17 cellular contexts compared by ENCODE assay signal in genomic region chr5:84191296-84191695, GRCh38.
DNase-seq lines count a peak whose midpoint lies in the region; ATAC-seq and TF ChIP-seq lines count a peak whose summit lies in the region.
"Had no signal": no experiment of that assay in that cellular context is flagged by ENCODE, and none has a peak within 500 bp of the region (broad histone marks: within the 10 kb centered on the region; RNA-seq: fewer than 3 reads in every experiment).

No MANE protein-coding gene starts in this region.

- H4K20me1 ChIP-seq in SK-N-SH (ENCODE audit: insufficient read depth): no peaks in the 10 kb centered on the region

- intact Hi-C loops in colonic mucosa (cut with DNase I): no loop called here

- H2AFZ ChIP-seq in SK-N-SH (ENCODE audit: low read depth): no peak overlapping the region

- CTCF ChIA-PET in SK-N-SH (lab: Yijun Ruan, JAX): interaction anchor here (0.8 to 1.0 kb wide), 2 partner anchors 38 to 53 kb away, joined by 3 to 4 read pairs; no protein-coding TSS in a partner anchor

- no peak for TF ChIP-seq RAD21 in SK-N-SH (IDR thresholded peaks at IDR 0.05; ENCODE audit: low read length)

- no peaks in the 10 kb centered on the region for H3F3A ChIP-seq in SK-N-SH (replicated peaks; ENCODE audit: insufficient read depth)

- H3K36me3 ChIP-seq in SK-N-SH (replicated peaks in 1 of 2; ENCODE audit: control insufficient read depth in 1 of 2, insufficient read depth in 2 of 2, low read length in 1 of 2) (peaks cover 0 to 10% of the 10 kb centered on the region in 2 experiments), colonic mucosa (no peaks in the 10 kb centered on the region)
- H3K36me3 ChIP-seq: neutrophil had no signal

- no peak for TF ChIP-seq EP300 in SK-N-SH (IDR thresholded peaks at IDR 0.05; ENCODE audit: borderline replicate concordance in 1 of 2, low read depth in 1 of 2, low read length in 1 of 2)

- H3K79me2 ChIP-seq in SK-N-SH (ENCODE audit: insufficient read depth): peaks cover 5% of the 10 kb centered on the region

- TF ChIP-seq CTCF in SK-N-SH (IDR thresholded peaks at IDR 0.05): no peak
- no peak for TF ChIP-seq CTCF in colonic mucosa (IDR thresholded peaks at IDR 0.05)

- H3K4me2 ChIP-seq in SK-N-SH: no peak overlapping the region

- POLR2A ChIA-PET in SK-N-SH (lab: Yijun Ruan, JAX): no interaction called here

- no peak overlapping the region; a peak in 1 of 4 replicates for H3K27ac ChIP-seq in SK-N-SH (ENCODE audit: low read depth in 2 of 2, low read length in 1 of 2)
- no peak overlapping the region for H3K27ac ChIP-seq in colonic mucosa
- H3K27ac ChIP-seq: 22Rv1, neutrophil had no signal

- H3K9me3 ChIP-seq in SK-N-SH: no peaks in the 10 kb centered on the region
- H3K9me3 ChIP-seq in colonic mucosa: no peaks in the 10 kb centered on the region
- H3K9me3 ChIP-seq: neutrophil had no signal

- H3K9ac ChIP-seq in SK-N-SH (no peak overlapping the region), colonic mucosa (ENCODE audit: low read depth in 2 of 2, low read length in 2 of 2) (no peak overlapping the region)

- H3K4me1 ChIP-seq in SK-N-SH (ENCODE audit: control insufficient read depth in 1 of 2, insufficient read depth in 2 of 2, low read depth in 1 of 2, low read length in 1 of 2): peaks cover 0 to 5% of the 10 kb centered on the region in 2 experiments; a peak in 1 of 4 replicates
- H3K4me1 ChIP-seq in colonic mucosa: no peaks in the 10 kb centered on the region

- ATAC-seq in SK-N-SH treated with all-trans-retinoic acid at 6 μM for 48 hours: no peak; the same call in 2 of the 3 replicates
- ATAC-seq in HG03097 (IDR thresholded peaks at IDR 0.05; ENCODE audit: low FRiP score, unreplicated experiment): no peak
- ATAC-seq: stimulated activated naive CD8-positive, alpha-beta T cell treated with anti-CD3 and anti-CD28 coated beads, Interleukin-15, amount 100 ng/mL, for 72 hours had no signal

- H3K9me2 ChIP-seq in SK-N-SH: no peaks in the 10 kb centered on the region

- DNase-seq in SK-N-SH: no peak
- DNase-seq in RPMI7951 (ENCODE audit: low read depth): peak; percentile 35
- peak; percentile 27 for DNase-seq in colonic mucosa
- peak; percentile 77 for DNase-seq in smooth muscle cell of the brain vasculature (ENCODE audit: low read depth, low spot score)
- DNase-seq in stimulated activated CD4-positive, alpha-beta T cell treated with anti-CD3 and anti-CD28 coated beads, Interleukin-1b, Interleukin-23, amount 100 ng/mL, for 48 hours: no peak
- DNase-seq in GM03348 (ENCODE audit: low spot score): no peak
- DNase-seq: activated CD4-positive, alpha-beta T cell treated with anti-CD3 and anti-CD28 coated beads, Interleukin-2, amount 50 U/mL, for 1 hour; activated naive CD4-positive, alpha-beta T cell treated with anti-CD3 and anti-CD28 coated beads, Interleukin-2, amount 10 ng/mL, durations not matched to agents 7 days and 5 days; activated T-cell treated with anti-CD3 and anti-CD28 coated beads, Interleukin-2, amount 50 U/mL, for 1 hour; effector memory CD4-positive, alpha-beta T cell; NCI-H1105 treated with DMSO at 0.1 percent for 48 hours; NCI-H345; stimulated activated naive CD8-positive, alpha-beta T cell treated with anti-CD3 and anti-CD28 coated beads, Interleukin-15, amount 100 ng/mL, for 72 hours had no signal

- WGBS in SK-N-SH (ENCODE audit: low lambda C conversion rate): 67% methylated on average over 2 of the region's 2 CpGs

- H3K27me3 ChIP-seq in SK-N-SH (ENCODE audit: insufficient read depth): no peaks in the 10 kb centered on the region
- no peaks in the 10 kb centered on the region for H3K27me3 ChIP-seq in colonic mucosa
- H3K27me3 ChIP-seq: neutrophil had no signal

- H3K4me3 ChIP-seq in SK-N-SH (ENCODE audit: low read depth in 2 of 2, low read length in 1 of 2) (no peak overlapping the region), colonic mucosa (no peak overlapping the region)

TF ChIP-seq in SK-N-SH, 30 proteins besides CTCF, POLR2A, EP300 and RAD21:
- TF ChIP-seq POLR2AphosphoS5 (IDR thresholded peaks at IDR 0.05; ENCODE audit: low read depth, low read length) (no peak), TCF12 (IDR thresholded peaks at IDR 0.05) (peak; percentile 48; the same call in 1 of the 2 replicates), GABPA (IDR thresholded peaks at IDR 0.05; ENCODE audit: low read depth) (no peak)

TF ChIP-seq in SK-N-SH treated with all-trans-retinoic acid at 6 μM for 48 hours, 23 proteins besides CTCF, POLR2A, EP300 and RAD21:
- TF ChIP-seq PATZ1 (CRISPR knock-in tag; IDR thresholded peaks at IDR 0.05; ENCODE audit: borderline replicate concordance): no peak
- TF ChIP-seq ISL1 (CRISPR knock-in tag; IDR thresholded peaks at IDR 0.05): no peak
- no peak for TF ChIP-seq OSR1 (CRISPR knock-in tag; IDR thresholded peaks at IDR 0.05)
- no peak for TF ChIP-seq CSDC2 (CRISPR knock-in tag; IDR thresholded peaks at IDR 0.05)
- no peak for TF ChIP-seq CREB5 (CRISPR knock-in tag; IDR thresholded peaks at IDR 0.05; ENCODE audit: low read depth)
- no peak for TF ChIP-seq RARB (CRISPR knock-in tag; IDR thresholded peaks at IDR 0.05)
- TF ChIP-seq ZFP30 (CRISPR knock-in tag; IDR thresholded peaks at IDR 0.05): no peak
- no peak for TF ChIP-seq ZFP3 (CRISPR knock-in tag; IDR thresholded peaks at IDR 0.05)
- no peak for TF ChIP-seq BACH2 (CRISPR knock-in tag; IDR thresholded peaks at IDR 0.05; ENCODE audit: borderline replicate concordance)
- no peak for TF ChIP-seq PPARA (CRISPR knock-in tag; IDR thresholded peaks at IDR 0.05; ENCODE audit: borderline replicate concordance)
- no peak for TF ChIP-seq ESRRG (CRISPR knock-in tag; IDR thresholded peaks at IDR 0.05)
- no peak for TF ChIP-seq CSRNP3 (CRISPR knock-in tag; IDR thresholded peaks at IDR 0.05)
- no peak for TF ChIP-seq ZNF8 (CRISPR knock-in tag; IDR thresholded peaks at IDR 0.05)
- no peak for TF ChIP-seq TOX (CRISPR knock-in tag; IDR thresholded peaks at IDR 0.05; ENCODE audit: borderline replicate concordance)
- TF ChIP-seq ARNTL (CRISPR knock-in tag; IDR thresholded peaks at IDR 0.05; ENCODE audit: borderline replicate concordance, low read depth): no peak
- no peak for TF ChIP-seq POU6F1 (CRISPR knock-in tag; IDR thresholded peaks at IDR 0.05; ENCODE audit: borderline replicate concordance, low read depth)
- no peak for TF ChIP-seq ZNF70 (CRISPR knock-in tag; IDR thresholded peaks at IDR 0.05)
- TF ChIP-seq GLIS3 (CRISPR knock-in tag; IDR thresholded peaks at IDR 0.05): no peak
- TF ChIP-seq SNAI2 (CRISPR knock-in tag; IDR thresholded peaks at IDR 0.05): no peak
- TF ChIP-seq ZNF565 (CRISPR knock-in tag; conservative IDR thresholded peaks at IDR 0.05; ENCODE audit: low read depth): no peak

Comparison
In these comparisons a context has a peak if more than half of its experiments do, and no peak if none do; other contexts are left out.
1. DNase-seq: peak in RPMI7951 (single experiment), colonic mucosa (single experiment) and smooth muscle cell of the brain vasculature (single experiment); none in SK-N-SH (single experiment), stimulated activated CD4-positive, alpha-beta T cell treated with anti-CD3 and anti-CD28 coated beads, Interleukin-1b, Interleukin-23, amount 100 ng/mL, for 48 hours (single experiment) and GM03348 (single experiment).